In the genomic region with DNA sequence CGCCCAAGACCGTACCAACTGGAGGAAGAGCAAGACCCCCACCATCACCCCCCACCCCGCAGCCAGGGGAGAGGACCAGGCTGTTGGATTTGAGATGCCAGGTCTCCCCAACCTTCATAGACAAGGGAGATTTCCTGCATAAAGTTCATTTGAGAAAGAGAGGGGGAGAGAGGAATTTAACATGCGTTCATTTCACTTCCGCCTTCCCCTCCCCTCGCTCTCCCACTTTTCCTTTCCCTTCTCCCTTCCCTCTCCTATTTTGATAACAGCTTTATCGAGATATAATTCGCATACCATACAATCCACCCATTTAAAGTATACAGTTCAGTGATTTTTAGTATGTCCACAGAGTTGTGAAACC, we compare ENCODE assay signal across 14 cellular contexts. TPM values are rescaled to one million over a fixed set of nuclear protein-coding genes. Genes with fewer than 3 reads are reported as not detected.
DNase-seq lines count a peak whose midpoint lies in the region; ATAC-seq and TF ChIP-seq lines count a peak whose summit lies in the region.
"Had no signal": no experiment of that assay in that cellular context is flagged by ENCODE, and none has a peak within 500 bp of the region (broad histone marks: within the 10 kb centered on the region; RNA-seq: fewer than 3 reads in every experiment).

No MANE protein-coding gene starts in this region.

- no peaks in the 10 kb centered on the region for H3K36me3 Mint-ChIP-seq in activated CD4-positive, alpha-beta T cell treated with anti-CD3 and anti-CD28 coated beads for 36 hours (ENCODE audit: low read depth)
- H3K36me3 Mint-ChIP-seq in Calu3 (ENCODE audit: insufficient read depth, unreplicated experiment) = no peaks in the 10 kb centered on the region
- peaks cover 2% of the 10 kb centered on the region for H3K36me3 Mint-ChIP-seq in central memory CD8-positive, alpha-beta T cell (ENCODE audit: insufficient read depth)
- H3K36me3 Mint-ChIP-seq in naive thymus-derived CD8-positive, alpha-beta T cell = peaks cover 0 to 12% (median 5%) of the 10 kb centered on the region in 3 donors

- POLR2A ChIA-PET in activated CD4-positive, alpha-beta T cell treated with anti-CD3 and anti-CD28 coated beads for 36 hours (lab: Charles Lee) = no interaction called here
- POLR2A ChIA-PET in naive thymus-derived CD8-positive, alpha-beta T cell (lab: Charles Lee) = no interaction called here

- H3K27me3 Mint-ChIP-seq in activated CD4-positive, alpha-beta T cell treated with anti-CD3 and anti-CD28 coated beads for 36 hours = peaks cover 87% of the 10 kb centered on the region
- H3K27me3 Mint-ChIP-seq in Calu3 (ENCODE audit: unreplicated experiment) = peaks cover 100% of the 10 kb centered on the region
- H3K27me3 Mint-ChIP-seq in central memory CD8-positive, alpha-beta T cell = peaks cover 100% of the 10 kb centered on the region
- H3K27me3 Mint-ChIP-seq in naive thymus-derived CD8-positive, alpha-beta T cell = peaks cover 59 to 100% (median 80%) of the 10 kb centered on the region in 5 donors

- H3K27ac Mint-ChIP-seq in activated CD4-positive, alpha-beta T cell treated with anti-CD3 and anti-CD28 coated beads for 36 hours = no peak overlapping the region
- no peak overlapping the region for H3K27ac Mint-ChIP-seq in Calu3 (ENCODE audit: unreplicated experiment)
- no peak overlapping the region for H3K27ac Mint-ChIP-seq in central memory CD8-positive, alpha-beta T cell (ENCODE audit: low read depth)
- peak overlapping the region in 1 of 10 donors; percentile 42 for H3K27ac Mint-ChIP-seq in naive thymus-derived CD8-positive, alpha-beta T cell

- no peak for ATAC-seq in activated CD4-positive, alpha-beta T cell treated with anti-CD3 and anti-CD28 coated beads for 36 hours
- ATAC-seq in central memory CD8-positive, alpha-beta T cell (replicated peaks; ENCODE audit: extremely low read depth, poor library complexity, severe bottlenecking) = no peak
- ATAC-seq in naive thymus-derived CD8-positive, alpha-beta T cell = no peak
- no peak for ATAC-seq in GM19455 (IDR thresholded peaks at IDR 0.05; ENCODE audit: unreplicated experiment)
- no peak for ATAC-seq in HG03354 (IDR thresholded peaks at IDR 0.05; ENCODE audit: poor library complexity, severe bottlenecking, unreplicated experiment)
- ATAC-seq: left colon had no signal

- BruUV-seq in Calu3 (replicated peaks; lab: Mats Ljungman, UMichigan) = no TSS peak

- H3K4me3 Mint-ChIP-seq in activated CD4-positive, alpha-beta T cell treated with anti-CD3 and anti-CD28 coated beads for 36 hours = peak overlapping the region; percentile 7
- H3K4me3 Mint-ChIP-seq in Calu3 (ENCODE audit: low read depth, unreplicated experiment) = peak overlapping the region; percentile 44
- H3K4me3 Mint-ChIP-seq in central memory CD8-positive, alpha-beta T cell = peak overlapping the region; percentile 44
- H3K4me3 Mint-ChIP-seq in naive thymus-derived CD8-positive, alpha-beta T cell = peak overlapping the region; percentile 16 to 82 (median 62)

- CTCF ChIA-PET in activated CD4-positive, alpha-beta T cell treated with anti-CD3 and anti-CD28 coated beads for 36 hours (lab: Charles Lee) = interaction anchor here (0.6 kb wide), 1 partner anchor 8 kb away, joined by 3 read pairs; no protein-coding TSS in a partner anchor
- CTCF ChIA-PET in Calu3 (lab: Charles Lee) = interaction anchor here (1.3 kb wide), 1 partner anchor 63 kb away, joined by 3 read pairs; no protein-coding TSS in a partner anchor

- H3K9me3 Mint-ChIP-seq in activated CD4-positive, alpha-beta T cell treated with anti-CD3 and anti-CD28 coated beads for 36 hours (ENCODE audit: low read depth) = no peaks in the 10 kb centered on the region
- no peaks in the 10 kb centered on the region for H3K9me3 Mint-ChIP-seq in Calu3 (ENCODE audit: low read depth, unreplicated experiment)
- H3K9me3 Mint-ChIP-seq in central memory CD8-positive, alpha-beta T cell = no peaks in the 10 kb centered on the region
- H3K9me3 Mint-ChIP-seq in naive thymus-derived CD8-positive, alpha-beta T cell = peaks cover 0 to 2% (median 0%) of the 10 kb centered on the region in 9 donors

- intact Hi-C loops in activated CD4-positive, alpha-beta T cell treated with anti-CD3 and anti-CD28 coated beads for 36 hours (cut with DNase I, micrococcal nuclease) = loop anchor here in 1 of 2 experiments (5.0 kb wide), 1 partner anchor 1493 kb away; no protein-coding TSS in a partner anchor
- intact Hi-C loops in Calu3 (cut with micrococcal nuclease; ENCODE audit: unreplicated experiment) = no loop called here

- no peak for TF ChIP-seq CTCF in Calu3 (IDR thresholded peaks at IDR 0.05; ENCODE audit: unreplicated experiment)

- peaks cover 38% of the 10 kb centered on the region for H3K4me1 Mint-ChIP-seq in activated CD4-positive, alpha-beta T cell treated with anti-CD3 and anti-CD28 coated beads for 36 hours
- peaks cover 21% of the 10 kb centered on the region for H3K4me1 Mint-ChIP-seq in Calu3 (ENCODE audit: low read depth, unreplicated experiment)
- H3K4me1 Mint-ChIP-seq in central memory CD8-positive, alpha-beta T cell = peaks cover 36% of the 10 kb centered on the region
- H3K4me1 Mint-ChIP-seq in naive thymus-derived CD8-positive, alpha-beta T cell = peaks cover 14 to 51% (median 46%) of the 10 kb centered on the region in 4 donors

- no peak for DNase-seq in activated CD4-positive, alpha-beta T cell treated with anti-CD3 and anti-CD28 coated beads for 36 hours
- no peak for DNase-seq in activated CD4-positive, alpha-beta T cell treated with anti-CD3 and anti-CD28 coated beads, Interleukin-2, amount 50 U/mL, for 1 hour
- no peak for DNase-seq in Calu3
- no peak for DNase-seq in central memory CD8-positive, alpha-beta T cell (ENCODE audit: low spot score in 2 of 2)
- no peak for DNase-seq in naive thymus-derived CD8-positive, alpha-beta T cell
- no peak for DNase-seq in dermis blood vessel endothelial cell
- DNase-seq: left colon; NCI-H187 treated with DMSO at 0.1 percent for 48 hours; stimulated activated CD4-positive, alpha-beta T cell treated with anti-CD3 and anti-CD28 coated beads, Interleukin-1b, Interleukin-23, amount 100 ng/mL, for 48 hours had no signal

RNA-seq across cellular contexts. Expression of gene NKX2-5, which starts 4.2 kb away (rescaled TPM):
- under 1 TPM; 0.09 to 0.21 TPM for total RNA-seq in activated CD4-positive, alpha-beta T cell treated with anti-CD3 and anti-CD28 coated beads for 36 hours
- not detected in 2 replicates for total RNA-seq in Calu3 (2022)
- total RNA-seq in naive thymus-derived CD8-positive, alpha-beta T cell = not detected
- polyA plus RNA-seq in naive thymus-derived CD8-positive, alpha-beta T cell = under 1 TPM in 1 of 3 donors, not detected in 2; 0.36 TPM
- 0.28 TPM in 1 of 2 replicates, not detected in the other for total RNA-seq in dermis blood vessel endothelial cell
- total RNA-seq: left colon; T-helper 2 cell treated with Interferon-gamma antibody and Interleukin-4, amounts not matched to agents 100 ng/mL and 5 ng/mL, for 36 hours; upper lobe of left lung had no signal
- polyA plus RNA-seq: neural cell had no signal

Comparison
In these comparisons a context has a peak if more than half of its experiments do, and no peak if none do; other contexts are left out.
1. H3K4me3 Mint-ChIP-seq: peak in every context shown above with its lines; median percentile 62 in naive thymus-derived CD8-positive, alpha-beta T cell; 44 in Calu3; 44 in central memory CD8-positive, alpha-beta T cell; 7 in activated CD4-positive, alpha-beta T cell treated with anti-CD3 and anti-CD28 coated beads for 36 hours.